14 cellular contexts compared by ENCODE assay signal in genomic region chr12:69792533-69792932, GRCh38.
DNase-seq lines count a peak whose midpoint lies in the region; ATAC-seq lines count a peak whose summit lies in the region.
"Had no signal": no experiment of that assay in that cellular context is flagged by ENCODE, and none has a peak within 500 bp of the region (broad histone marks: within the 10 kb centered on the region; RNA-seq: fewer than 3 reads in every experiment).

No MANE protein-coding gene starts in this region.

- peaks cover 19% of the 10 kb centered on the region for H3K9me3 Mint-ChIP-seq in stimulated activated memory B cell treated with anti-CD40 and anti-IgM and Interleukin-4, amounts not matched to agents 10 μg/mL and 1 μg/mL and 100 μg/mL, for 72 hours

- no peak overlapping the region for H3K27ac Mint-ChIP-seq in stimulated activated memory B cell treated with anti-CD40 and anti-IgM and Interleukin-4, amounts not matched to agents 10 μg/mL and 1 μg/mL and 100 μg/mL, for 72 hours
- H3K27ac Mint-ChIP-seq: CD4-positive, CD25-positive, alpha-beta regulatory T cell; CD8-positive, alpha-beta T cell; GM23338 had no signal

- in situ Hi-C loops in ACHN (cut with HindIII; ENCODE audit: low pct_ligation_motif_present, low pct_unique_long_range_greater_than_20kb, low sequenced_read_pairs): no loop called here

- H3K4me3 Mint-ChIP-seq in stimulated activated memory B cell treated with anti-CD40 and anti-IgM and Interleukin-4, amounts not matched to agents 10 μg/mL and 1 μg/mL and 100 μg/mL, for 72 hours: no peak overlapping the region
- H3K4me3 Mint-ChIP-seq: CD4-positive, CD25-positive, alpha-beta regulatory T cell; CD8-positive, alpha-beta T cell; GM23338 had no signal

- no peaks in the 10 kb centered on the region for H3K27me3 Mint-ChIP-seq in stimulated activated memory B cell treated with anti-CD40 and anti-IgM and Interleukin-4, amounts not matched to agents 10 μg/mL and 1 μg/mL and 100 μg/mL, for 72 hours
- H3K27me3 Mint-ChIP-seq: CD4-positive, CD25-positive, alpha-beta regulatory T cell had no signal

- H3K4me1 Mint-ChIP-seq in stimulated activated memory B cell treated with anti-CD40 and anti-IgM and Interleukin-4, amounts not matched to agents 10 μg/mL and 1 μg/mL and 100 μg/mL, for 72 hours: no peaks in the 10 kb centered on the region
- H3K4me1 Mint-ChIP-seq: GM23338 had no signal

- no peak for ATAC-seq in stimulated activated memory B cell treated with anti-CD40 and anti-IgM and Interleukin-4, amounts not matched to agents 10 μg/mL and 1 μg/mL and 100 μg/mL, for 72 hours
- ATAC-seq: CD8-positive, alpha-beta T cell; GM23338 had no signal

- H3K36me3 Mint-ChIP-seq in stimulated activated memory B cell treated with anti-CD40 and anti-IgM and Interleukin-4, amounts not matched to agents 10 μg/mL and 1 μg/mL and 100 μg/mL, for 72 hours: peaks cover 83% of the 10 kb centered on the region

- DNase-seq in DMS53 (lab: John Stamatoyannopoulos, UW) (peak; percentile 15), DMS53 treated with DMSO at 0.1 percent for 48 hours (lab: John Stamatoyannopoulos, UW; ENCODE audit: unreplicated experiment) (no peak), ACHN (peak; percentile 11), RKO (ENCODE audit: low spot score) (peak; percentile 36), GOT3 (lab: John Stamatoyannopoulos, UW) (no peak)
- DNase-seq: C1 segment of cervical spinal cord; Caco-2; CD4-positive, CD25-positive, alpha-beta regulatory T cell; CD8-positive, alpha-beta T cell; DMS153; DMS79 treated with DMSO at 0.1 percent for 48 hours; GF-D8 had no signal

Comparison
In these comparisons a context has a peak if more than half of its experiments do, and no peak if none do; other contexts are left out.
1. DNase-seq: peak in DMS53 (single experiment), ACHN (single experiment) and RKO (single experiment); none in DMS53 treated with DMSO at 0.1 percent for 48 hours (single experiment) and GOT3 (single experiment).